Comparison of ENCODE assay signal across 8 cellular contexts in the genomic region with DNA sequence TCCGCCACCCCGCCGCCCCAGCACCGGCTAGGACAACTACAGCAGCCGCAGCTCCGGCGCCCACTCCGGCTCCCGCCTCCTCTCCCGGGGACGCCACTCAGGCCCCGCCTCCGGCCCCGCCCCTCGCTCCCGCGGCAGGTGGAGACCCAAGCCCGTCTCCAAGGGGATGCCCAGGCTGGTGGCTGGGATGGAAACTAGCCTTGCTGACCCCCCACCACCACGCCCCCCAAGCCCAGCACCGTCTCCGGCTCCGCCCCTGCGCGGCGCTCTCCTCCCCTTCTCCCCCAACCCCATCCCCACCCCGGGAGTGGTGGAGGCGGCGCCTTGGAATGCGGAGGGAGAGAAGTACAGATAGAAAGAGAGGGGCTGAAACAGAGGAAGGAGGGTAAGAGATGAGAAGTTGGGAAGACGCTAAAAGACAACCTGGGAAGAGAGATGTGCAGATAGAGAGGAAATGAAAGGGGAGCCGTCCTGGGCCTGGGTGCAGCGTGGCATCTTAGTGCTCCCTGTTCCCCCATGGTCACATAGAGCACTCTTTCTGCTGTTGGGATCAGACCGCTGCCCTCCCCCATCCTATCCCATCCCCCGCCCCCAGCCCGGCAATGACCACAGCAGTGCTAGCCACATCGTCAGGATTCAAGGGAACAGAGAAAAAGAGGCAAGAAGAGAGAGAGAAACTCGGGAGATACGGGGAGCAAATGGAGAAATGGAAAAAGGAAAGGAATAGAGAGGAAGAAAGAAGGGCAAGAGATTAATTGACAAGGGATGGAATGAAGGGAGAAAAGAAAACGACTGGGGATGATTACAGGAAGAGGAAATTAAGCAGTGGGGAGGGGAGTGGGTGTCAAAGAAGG. TPM values are rescaled to one million over a fixed set of nuclear protein-coding genes. Genes with fewer than 3 reads are reported as not detected.
DNase-seq lines count a peak whose midpoint lies in the region; ATAC-seq and TF ChIP-seq lines count a peak whose summit lies in the region.

A gene with protein sequence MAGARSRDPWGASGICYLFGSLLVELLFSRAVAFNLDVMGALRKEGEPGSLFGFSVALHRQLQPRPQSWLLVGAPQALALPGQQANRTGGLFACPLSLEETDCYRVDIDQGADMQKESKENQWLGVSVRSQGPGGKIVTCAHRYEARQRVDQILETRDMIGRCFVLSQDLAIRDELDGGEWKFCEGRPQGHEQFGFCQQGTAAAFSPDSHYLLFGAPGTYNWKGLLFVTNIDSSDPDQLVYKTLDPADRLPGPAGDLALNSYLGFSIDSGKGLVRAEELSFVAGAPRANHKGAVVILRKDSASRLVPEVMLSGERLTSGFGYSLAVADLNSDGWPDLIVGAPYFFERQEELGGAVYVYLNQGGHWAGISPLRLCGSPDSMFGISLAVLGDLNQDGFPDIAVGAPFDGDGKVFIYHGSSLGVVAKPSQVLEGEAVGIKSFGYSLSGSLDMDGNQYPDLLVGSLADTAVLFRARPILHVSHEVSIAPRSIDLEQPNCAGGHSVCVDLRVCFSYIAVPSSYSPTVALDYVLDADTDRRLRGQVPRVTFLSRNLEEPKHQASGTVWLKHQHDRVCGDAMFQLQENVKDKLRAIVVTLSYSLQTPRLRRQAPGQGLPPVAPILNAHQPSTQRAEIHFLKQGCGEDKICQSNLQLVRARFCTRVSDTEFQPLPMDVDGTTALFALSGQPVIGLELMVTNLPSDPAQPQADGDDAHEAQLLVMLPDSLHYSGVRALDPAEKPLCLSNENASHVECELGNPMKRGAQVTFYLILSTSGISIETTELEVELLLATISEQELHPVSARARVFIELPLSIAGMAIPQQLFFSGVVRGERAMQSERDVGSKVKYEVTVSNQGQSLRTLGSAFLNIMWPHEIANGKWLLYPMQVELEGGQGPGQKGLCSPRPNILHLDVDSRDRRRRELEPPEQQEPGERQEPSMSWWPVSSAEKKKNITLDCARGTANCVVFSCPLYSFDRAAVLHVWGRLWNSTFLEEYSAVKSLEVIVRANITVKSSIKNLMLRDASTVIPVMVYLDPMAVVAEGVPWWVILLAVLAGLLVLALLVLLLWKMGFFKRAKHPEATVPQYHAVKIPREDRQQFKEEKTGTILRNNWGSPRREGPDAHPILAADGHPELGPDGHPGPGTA (minus strand): TSS at position 64 of the 854 bp plus-strand sequence. CDS start 222 bp downstream, outside the sequence.

- no peaks in the 10 kb centered on the region for H3K9me3 ChIP-seq in duodenal mucosa (ENCODE audit: control insufficient read depth in 1 of 2, low read length in 2 of 2)
- H3K9me3 ChIP-seq in lung (ENCODE audit: control insufficient read depth in 2 of 2, insufficient read depth in 1 of 2, low read length in 1 of 2): no peaks in the 10 kb centered on the region

- H3K4me3 ChIP-seq in ACC112 (ENCODE audit: low read depth, low read length) (peak within 1 kb of the TSS; percentile 75), duodenal mucosa (ENCODE audit: low read depth in 1 of 2, low read length in 2 of 2) (peak within 1 kb of the TSS; percentile 61 to 62), lung (peak within 1 kb of the TSS; percentile 63)

- WGBS in lung, 2 donors: 1% methylated on average over 25 to 39 of the region's 39 CpGs

- H2AFZ ChIP-seq in ACC112 (ENCODE audit: low read length, unreplicated experiment): peak within 1 kb of the TSS; percentile 59

- H3K36me3 ChIP-seq in ACC112 (ENCODE audit: insufficient read depth, low read length): no peaks in the 10 kb centered on the region
- H3K36me3 ChIP-seq in duodenal mucosa (ENCODE audit: control insufficient read depth in 1 of 2, insufficient read depth in 2 of 2, low read length in 2 of 2): no peaks in the 10 kb centered on the region
- H3K36me3 ChIP-seq in lung (ENCODE audit: control insufficient read depth in 2 of 2, insufficient read depth in 2 of 2, low read length in 2 of 2): no peaks in the 10 kb centered on the region

- H3K9ac ChIP-seq in duodenal mucosa (ENCODE audit: low read depth in 1 of 2, low read length in 2 of 2): peak within 1 kb of the TSS in 1 of 2 donors; percentile 43

- H3K79me2 ChIP-seq in ACC112 (ENCODE audit: control insufficient read depth, insufficient read depth, low read length, unreplicated experiment): peaks cover 29% of the 10 kb centered on the region

- peak; percentile 24 for ATAC-seq in lung (ENCODE audit: insufficient read depth, low FRiP score)

- H3K27me3 ChIP-seq in ACC112 (ENCODE audit: insufficient read depth, low read length) (no peaks in the 10 kb centered on the region), duodenal mucosa (ENCODE audit: control insufficient read depth in 1 of 2, insufficient read depth in 2 of 2, low read length in 2 of 2) (peaks cover 0 to 21% of the 10 kb centered on the region in 2 donors), lung (ENCODE audit: control insufficient read depth, insufficient read depth) (no peaks in the 10 kb centered on the region)

- DNase-seq in GM20000 (ENCODE audit: low spot score): peak; percentile 81
- DNase-seq in NCI-H1930 (lab: John Stamatoyannopoulos, UW): peak; percentile 73 to 74
- peak; percentile 74 to 78 for DNase-seq in activated CD4-positive, alpha-beta T cell treated with anti-CD3 and anti-CD28 coated beads, Interleukin-2, amount 50 U/mL, for 48 hours
- DNase-seq in lung (ENCODE audit: low spot score): peak; percentile 44
- peak; percentile 50 for DNase-seq in stimulated activated CD8-positive, alpha-beta memory T cell treated with anti-CD3 and anti-CD28 coated beads, Interleukin-12 subunit alpha, Interleukin-12 subunit beta, amount 100 ng/mL, for 4 hours (ENCODE audit: low read depth)
- no peak for DNase-seq in NCI-H2029 treated with DMSO at 0.1 percent for 48 hours (lab: John Stamatoyannopoulos, UW)

- TF ChIP-seq CTCF in GM20000 (IDR thresholded peaks at IDR 0.05; ENCODE audit: extremely low read depth, missing control alignments) (no peak), lung (IDR thresholded peaks at IDR 0.05; ENCODE audit: control extremely low read depth, extremely low read depth) (no peak)

- H3K4me1 ChIP-seq in ACC112 (ENCODE audit: control insufficient read depth, insufficient read depth, low read length, unreplicated experiment) (peaks cover 64% of the 10 kb centered on the region), duodenal mucosa (ENCODE audit: control insufficient read depth in 1 of 2, insufficient read depth in 2 of 2, low read length in 2 of 2) (peaks cover 18 to 36% of the 10 kb centered on the region in 2 donors), lung (ENCODE audit: control insufficient read depth in 2 of 2, insufficient read depth in 2 of 2, low read length in 2 of 2) (peaks cover 0 to 17% of the 10 kb centered on the region in 2 donors)

- H3K27ac ChIP-seq in ACC112 (ENCODE audit: low read depth, low read length): no peak within 1 kb of the TSS
- no peak within 1 kb of the TSS for H3K27ac ChIP-seq in duodenal mucosa (ENCODE audit: low read depth, low read length)
- peak within 1 kb of the TSS in 1 of 2 donors; percentile 98 for H3K27ac ChIP-seq in lung (ENCODE audit: low read depth in 1 of 2, low read length in 1 of 2)

RNA-seq across cellular contexts. Expression of the gene that starts here (rescaled TPM):
- 10 to 100 TPM; 13.5 to 28.4 TPM for total RNA-seq in lung
- polyA plus RNA-seq in lung: 10 to 100 TPM in 1 of 2 donors, 1 to 10 TPM in 1; 8.2 to 22.0 TPM
